17 cellular contexts compared by ENCODE assay signal in the genomic region with DNA sequence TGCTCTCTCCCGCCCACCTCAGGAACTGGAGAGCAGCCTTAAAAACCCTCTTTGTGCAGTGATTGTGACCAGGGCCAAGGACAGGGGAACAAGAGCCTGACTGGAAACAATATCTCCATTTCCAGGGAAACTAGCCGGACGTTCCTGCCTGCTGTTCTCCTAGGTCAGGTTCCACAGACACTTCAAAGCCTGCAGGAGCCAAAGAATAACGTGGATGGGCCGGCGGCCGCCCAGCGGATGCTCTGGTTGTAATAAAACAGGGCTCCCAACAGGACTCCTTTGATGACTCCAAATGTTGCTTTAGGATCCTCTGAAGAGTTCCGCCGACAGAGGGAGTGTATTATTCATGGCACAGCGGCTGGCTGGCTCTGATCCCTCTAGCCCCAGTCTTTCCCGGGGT.
DNase-seq lines count a peak whose midpoint lies in the region; TF ChIP-seq lines count a peak whose summit lies in the region.
"Had no signal": no experiment of that assay in that cellular context is flagged by ENCODE, and none has a peak within 500 bp of the region (broad histone marks: within the 10 kb centered on the region; RNA-seq: fewer than 3 reads in every experiment).

No MANE protein-coding gene starts in this region.

- in situ Hi-C loops in astrocyte of the spinal cord (cut with HindIII; ENCODE audit: low sequenced_read_pairs) (no loop called here), ACHN (cut with HindIII; ENCODE audit: low pct_ligation_motif_present, low pct_unique_long_range_greater_than_20kb, low sequenced_read_pairs) (no loop called here)

- H3K4me3 ChIP-seq in astrocyte of the spinal cord (ENCODE audit: low read depth, low read length) = no peak overlapping the region
- H3K4me3 ChIP-seq: lung, skin epidermis had no signal

- peak; percentile 25 for DNase-seq in NCI-H1092 treated with DMSO at 0.1 percent for 48 hours (lab: John Stamatoyannopoulos, UW)
- DNase-seq in NCI-H1092 (lab: John Stamatoyannopoulos, UW) = no peak
- peak; percentile 49 for DNase-seq in astrocyte of the spinal cord (ENCODE audit: low read depth, low spot score)
- DNase-seq in iPS-NIHi7 (ENCODE audit: extremely low spot score) = peak; percentile 48
- DNase-seq in smooth muscle cell of the brain vasculature (ENCODE audit: low read depth, low spot score) = peak; percentile 63
- no peak for DNase-seq in NCI-H146 treated with DMSO at 0.1 percent for 48 hours (lab: John Stamatoyannopoulos, UW; ENCODE audit: unreplicated experiment)
- DNase-seq in NCI-H1930 (lab: John Stamatoyannopoulos, UW) = no peak
- no peak for DNase-seq in ACHN
- DNase-seq: activated effector memory CD4-positive, alpha-beta T cell treated with anti-CD3 and anti-CD28 coated beads, Interleukin-2, amount 50 U/mL, for 16 hours; EL; HCEC 1CT; NCI-H1417 treated with DMSO at 0.1 percent for 48 hours; NCI-H526; PC-3; stimulated activated naive CD4-positive, alpha-beta T cell treated with Interleukin-2 at 50 U/mL for 16 hours had no signal

- peak; percentile 51 for TF ChIP-seq CTCF in astrocyte of the spinal cord (IDR thresholded peaks at IDR 0.05; ENCODE audit: low read depth, low read length)

Comparison
In these comparisons a context has a peak if more than half of its experiments do, and no peak if none do; other contexts are left out.
1. DNase-seq: peak in NCI-H1092 treated with DMSO at 0.1 percent for 48 hours (single experiment), astrocyte of the spinal cord (single experiment), iPS-NIHi7 (single experiment) and smooth muscle cell of the brain vasculature (single experiment); none in NCI-H1092 (single experiment), NCI-H146 treated with DMSO at 0.1 percent for 48 hours (single experiment), NCI-H1930 (0 of 2) and ACHN (single experiment).